21 cellular contexts compared by ENCODE assay signal in the genomic region with DNA sequence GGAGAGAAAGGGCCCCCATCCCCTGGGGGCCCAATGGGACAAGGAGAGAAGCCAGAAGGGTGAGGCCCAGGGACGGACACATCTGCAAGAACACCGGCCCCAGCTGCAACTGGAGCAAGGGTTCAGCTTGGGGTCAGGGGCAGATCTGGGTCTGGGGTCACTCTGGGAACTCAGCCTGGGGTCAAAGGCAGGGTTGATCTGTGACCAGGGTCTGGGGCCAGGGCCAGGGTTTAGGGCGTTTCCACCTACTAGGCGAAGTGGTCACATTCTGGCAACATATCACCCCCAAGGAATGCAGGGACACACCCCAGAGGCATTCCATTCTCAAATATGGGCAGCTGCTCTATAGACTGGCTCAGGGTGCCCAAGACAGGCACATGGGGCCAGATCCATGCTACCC. TPM values are rescaled to one million over a fixed set of nuclear protein-coding genes. Genes with fewer than 3 reads are reported as not detected.
DNase-seq lines count a peak whose midpoint lies in the region; ATAC-seq and TF ChIP-seq lines count a peak whose summit lies in the region.
"Had no signal": no experiment of that assay in that cellular context is flagged by ENCODE, and none has a peak within 500 bp of the region (broad histone marks: within the 10 kb centered on the region; RNA-seq: fewer than 3 reads in every experiment).

No MANE protein-coding gene starts in this region.

- H4K20me1 ChIP-seq in MM.1S (ENCODE audit: insufficient read depth, low read length): no peaks in the 10 kb centered on the region

- intact Hi-C loops in spleen (cut with DNase I; ENCODE audit: low total_unique reads): no loop called here

- H3K36me3 ChIP-seq in spleen (no peaks in the 10 kb centered on the region), MM.1S (replicated peaks; ENCODE audit: insufficient read depth, low read length) (no peaks in the 10 kb centered on the region)
- H3K36me3 ChIP-seq: BE2C, thoracic aorta had no signal

- H3K9ac ChIP-seq in MM.1S (ENCODE audit: low read length): no peak overlapping the region

- no peaks in the 10 kb centered on the region for H3F3A ChIP-seq in MM.1S (ENCODE audit: insufficient read depth, low read length)

- H3K27ac ChIP-seq in spleen (no peak overlapping the region), MM.1S (ENCODE audit: low read length) (no peak overlapping the region)
- H3K27ac ChIP-seq: epithelial cell of prostate, thoracic aorta had no signal

- H3K4me1 ChIP-seq in spleen: no peaks in the 10 kb centered on the region
- no peaks in the 10 kb centered on the region for H3K4me1 ChIP-seq in MM.1S (ENCODE audit: low read length)
- H3K4me1 ChIP-seq: BE2C had no signal

- WGBS in spleen, 5 donors: 92 to 98% (median 95%) methylated on average over 3 to 4 of the region's 4 CpGs

- H3K4me2 ChIP-seq in MM.1S (ENCODE audit: low read depth, low read length): no peak overlapping the region

- peak; percentile 61 for DNase-seq in EL
- peak; percentile 61 for DNase-seq in LoVo (ENCODE audit: low spot score)
- peak; percentile 29 for DNase-seq in epithelial cell of esophagus (ENCODE audit: low read depth)
- peak; percentile 61 for DNase-seq in spleen
- DNase-seq in islet precursor cell: no peak
- no peak for DNase-seq in MM.1S
- DNase-seq: activated effector memory CD4-positive, alpha-beta T cell treated with anti-CD3 and anti-CD28 coated beads, Interleukin-2, amount 50 U/mL, for 16 hours; BE2C; H9; midbrain; NCI-H2029 treated with DMSO at 0.1 percent for 48 hours; SHP77; T-cell had no signal

- H2AFZ ChIP-seq in MM.1S (ENCODE audit: low read length): no peak overlapping the region

- H3K79me2 ChIP-seq in MM.1S (ENCODE audit: low read length): no peaks in the 10 kb centered on the region

- H3K9me2 ChIP-seq in MM.1S (replicated peaks; ENCODE audit: insufficient read depth, low read length): no peaks in the 10 kb centered on the region

- H3K9me3 ChIP-seq in spleen (no peaks in the 10 kb centered on the region), MM.1S (replicated peaks; ENCODE audit: insufficient read depth, low read length) (no peaks in the 10 kb centered on the region)
- H3K9me3 ChIP-seq: BE2C, thoracic aorta had no signal

- TF ChIP-seq POLR2A in spleen (IDR thresholded peaks at IDR 0.05): no peak

- H3K27me3 ChIP-seq in spleen (replicated peaks in 1 of 7) (peaks cover 0 to 10% (median 0%) of the 10 kb centered on the region in 7 donors), MM.1S (replicated peaks; ENCODE audit: insufficient read depth, low read length) (no peaks in the 10 kb centered on the region; the same call in 1 of the 2 replicates)
- H3K27me3 ChIP-seq: BE2C had no signal

- ATAC-seq in GM19324 (IDR thresholded peaks at IDR 0.05; ENCODE audit: low FRiP score, unreplicated experiment): no peak
- ATAC-seq: T-cell had no signal

- H3K4me3 ChIP-seq in epithelial cell of esophagus (ENCODE audit: low read length): no peak overlapping the region
- H3K4me3 ChIP-seq in spleen: no peak overlapping the region
- H3K4me3 ChIP-seq in MM.1S (ENCODE audit: low read length): no peak overlapping the region
- H3K4me3 ChIP-seq: thoracic aorta had no signal

- no peak for TF ChIP-seq CTCF in epithelial cell of esophagus (IDR thresholded peaks at IDR 0.05; ENCODE audit: insufficient read depth, low read depth, low read length, missing control alignments)
- no peak for TF ChIP-seq CTCF in spleen (IDR thresholded peaks at IDR 0.05 in 8 of 11, conservative IDR thresholded peaks at IDR 0.05 in 3 of 11)
- no peak for TF ChIP-seq CTCF in MM.1S (IDR thresholded peaks at IDR 0.05; ENCODE audit: low read length)

RNA-seq across cellular contexts. Expression of gene UROC1, which starts 9.0 kb away (rescaled TPM):
- total RNA-seq in spleen: under 1 TPM in 1 of 7 donors, not detected in 6; 0.16 TPM
- under 1 TPM; 0.02 to 0.03 (median 0.02) TPM for polyA plus RNA-seq in spleen
- total RNA-seq: dermis microvascular lymphatic vessel endothelial cell, frontal cortex, G401, H9, NCI-H460, thoracic aorta had no signal
- polyA plus RNA-seq: IgD-negative memory B cell had no signal

RNA-seq across cellular contexts. Expression of gene CHST13, which starts 15.4 kb away (rescaled TPM):
- 10 to 100 TPM in 1 of 7 donors, 1 to 10 TPM in 6; 2.4 to 11.2 (median 5.6) TPM for total RNA-seq in spleen
- polyA plus RNA-seq in spleen: 1 to 10 TPM in 2 of 3 donors, under 1 TPM in 1; 0.26 to 1.8 (median 1.0) TPM
- total RNA-seq: dermis microvascular lymphatic vessel endothelial cell, NCI-H460, thoracic aorta had no signal
- polyA plus RNA-seq: IgD-negative memory B cell had no signal

RNA-seq across cellular contexts. Expression of gene ZXDC, which starts 32.8 kb away (rescaled TPM):
- 10 to 100 TPM; 32.4 to 75.3 (median 50.0) TPM for total RNA-seq in spleen
- 10 to 100 TPM in 2 of 3 donors, 1 to 10 TPM in 1; 7.5 to 14.6 (median 13.2) TPM for polyA plus RNA-seq in spleen

RNA-seq across cellular contexts. Expression of gene C3orf22, which starts 50.2 kb away (rescaled TPM):
- not detected for total RNA-seq in spleen
- polyA plus RNA-seq in spleen: not detected
- total RNA-seq: dermis microvascular lymphatic vessel endothelial cell, frontal cortex, G401, H9, NCI-H460, T-cell, thoracic aorta had no signal
- polyA plus RNA-seq: IgD-negative memory B cell had no signal

Comparison
In these comparisons a context has a peak if more than half of its experiments do, and no peak if none do; other contexts are left out.
1. DNase-seq: peak in EL (single experiment), LoVo (single experiment), epithelial cell of esophagus (single experiment) and spleen (single experiment); none in islet precursor cell (single experiment) and MM.1S (single experiment).